ENCODE assay signal across 1 cellular context in the genomic region with DNA sequence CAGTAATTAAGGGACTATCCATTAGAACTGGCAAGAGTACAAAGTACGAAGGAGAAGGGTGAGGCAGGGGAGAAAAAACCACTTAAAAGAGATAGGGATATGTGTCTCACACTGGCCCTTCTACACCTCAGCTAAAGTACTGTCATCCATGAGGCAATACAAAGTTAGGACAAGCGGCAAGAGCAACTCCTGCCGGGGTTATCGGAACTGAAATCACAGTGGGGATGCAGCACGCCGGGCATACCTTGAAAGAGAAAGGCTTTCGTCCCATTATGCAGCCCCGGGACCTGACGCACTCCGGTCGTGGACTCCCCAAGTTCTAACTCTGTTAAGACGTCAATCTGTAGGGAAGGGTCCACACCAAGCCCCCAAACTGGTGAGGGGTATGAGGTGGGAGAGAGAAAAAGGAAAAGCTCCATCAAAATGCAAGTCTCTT.
TF ChIP-seq lines count a peak whose summit lies in the region.

No MANE protein-coding gene starts in this region.

TF ChIP-seq in A549, 52 proteins besides CTCF, POLR2A, EP300 and RAD21 (continued from another document):
- TF ChIP-seq HMGXB4 (CRISPR knock-in tag; IDR thresholded peaks at IDR 0.05; ENCODE audit: borderline replicate concordance), result no peak
- TF ChIP-seq FOXS1 (CRISPR knock-in tag; IDR thresholded peaks at IDR 0.05), result no peak
- no peak for TF ChIP-seq ESRRA (IDR thresholded peaks at IDR 0.05; ENCODE audit: borderline replicate concordance, low read length)
- no peak for TF ChIP-seq PHF8 (IDR thresholded peaks at IDR 0.05; ENCODE audit: borderline replicate concordance, low read depth)
- TF ChIP-seq FOSL2 (IDR thresholded peaks at IDR 0.05), result no peak
- TF ChIP-seq FOSL2 (CRISPR knock-in tag; IDR thresholded peaks at IDR 0.05), result no peak
- no peak for TF ChIP-seq NFE2L2 (conservative IDR thresholded peaks at IDR 0.05; ENCODE audit: low read length)
- TF ChIP-seq, protein P1, sequence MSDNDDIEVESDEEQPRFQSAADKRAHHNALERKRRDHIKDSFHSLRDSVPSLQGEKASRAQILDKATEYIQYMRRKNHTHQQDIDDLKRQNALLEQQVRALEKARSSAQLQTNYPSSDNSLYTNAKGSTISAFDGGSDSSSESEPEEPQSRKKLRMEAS (IDR thresholded peaks at IDR 0.05), result no peak
- TF ChIP-seq, protein P2, sequence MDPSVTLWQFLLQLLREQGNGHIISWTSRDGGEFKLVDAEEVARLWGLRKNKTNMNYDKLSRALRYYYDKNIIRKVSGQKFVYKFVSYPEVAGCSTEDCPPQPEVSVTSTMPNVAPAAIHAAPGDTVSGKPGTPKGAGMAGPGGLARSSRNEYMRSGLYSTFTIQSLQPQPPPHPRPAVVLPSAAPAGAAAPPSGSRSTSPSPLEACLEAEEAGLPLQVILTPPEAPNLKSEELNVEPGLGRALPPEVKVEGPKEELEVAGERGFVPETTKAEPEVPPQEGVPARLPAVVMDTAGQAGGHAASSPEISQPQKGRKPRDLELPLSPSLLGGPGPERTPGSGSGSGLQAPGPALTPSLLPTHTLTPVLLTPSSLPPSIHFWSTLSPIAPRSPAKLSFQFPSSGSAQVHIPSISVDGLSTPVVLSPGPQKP (IDR thresholded peaks at IDR 0.05; ENCODE audit: low read depth, low read length), result no peak
- TF ChIP-seq CHD2 (IDR thresholded peaks at IDR 0.05; ENCODE audit: low read length, partially characterized antibody), result no peak
- TF ChIP-seq RARB (CRISPR knock-in tag; IDR thresholded peaks at IDR 0.05), result no peak
- TF ChIP-seq BHLHE40 (IDR thresholded peaks at IDR 0.05; ENCODE audit: low read depth, low read length), result no peak
- no peak for TF ChIP-seq SREBF2 (IDR thresholded peaks at IDR 0.05)
- no peak for TF ChIP-seq CBX2 (IDR thresholded peaks at IDR 0.05; ENCODE audit: borderline replicate concordance, low read depth)
- TF ChIP-seq E2F6 (IDR thresholded peaks at IDR 0.05; ENCODE audit: borderline replicate concordance, low read depth), result no peak
- TF ChIP-seq RCOR1 (IDR thresholded peaks at IDR 0.05; ENCODE audit: low read depth, low read length), result no peak
- no peak for TF ChIP-seq JUNB (IDR thresholded peaks at IDR 0.05)
